In the genomic region with DNA sequence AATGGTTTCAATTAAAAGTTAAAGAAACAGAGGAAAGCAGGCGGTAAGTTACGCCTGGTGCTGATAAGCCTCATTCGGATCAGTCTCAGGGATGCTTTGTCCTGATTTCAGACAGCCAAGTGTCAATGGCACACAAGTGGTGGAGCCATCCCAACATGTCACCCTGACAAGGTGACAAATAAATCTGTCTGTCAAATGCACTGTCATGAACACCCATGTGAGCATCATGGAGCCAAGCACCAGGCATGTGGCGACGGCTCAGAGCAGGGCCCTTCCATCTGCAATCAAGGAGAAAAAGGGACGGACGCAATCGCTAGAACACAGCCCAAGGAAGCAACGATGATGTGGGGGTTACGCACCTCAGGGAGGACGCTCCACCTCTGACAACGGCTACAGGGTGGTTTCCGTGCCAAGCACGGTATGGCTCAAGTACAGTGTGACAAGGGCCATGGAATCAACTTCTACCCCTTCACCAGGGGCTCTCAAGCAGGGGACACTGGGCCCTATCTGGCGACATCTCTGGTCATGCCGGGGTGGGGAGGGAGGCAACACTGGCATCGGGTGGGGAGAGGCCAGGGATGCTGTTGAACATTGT, we compare ENCODE assay signal across 14 cellular contexts.
A peak's percentile ranks its signal among the peaks of the same experiment; 100 is the strongest.
DNase-seq lines count a peak whose midpoint lies in the region; ATAC-seq, FAIRE-seq and TF ChIP-seq lines count a peak whose summit lies in the region.
"Had no signal": no experiment of that assay in that cellular context is flagged by ENCODE, and none has a peak within 500 bp of the region (broad histone marks: within the 10 kb centered on the region; RNA-seq: fewer than 3 reads in every experiment).

No MANE protein-coding gene starts in this region.

- DNase-seq in activated effector memory CD4-positive, alpha-beta T cell treated with anti-CD3 and anti-CD28 coated beads, Interleukin-2, amount 50 U/mL, for 16 hours = peak; percentile 36
- DNase-seq in activated effector memory CD4-positive, alpha-beta T cell treated with Interleukin-2 at 50 U/mL for 16 hours = no peak
- DNase-seq in kidney (no peak), psoas muscle (peak in 1 of 2 donors; percentile 39), aorta (peak in 1 of 2 donors; percentile 61), COR-L47 (lab: John Stamatoyannopoulos, UW) (no peak)
- DNase-seq in activated CD4-positive, alpha-beta T cell treated with anti-CD3 and anti-CD28 coated beads, Interleukin-2, amount 50 U/mL, for 4 hours = no peak
- DNase-seq: activated naive CD4-positive, alpha-beta T cell treated with anti-CD3 and anti-CD28 coated beads, Interleukin-2, amount 10 ng/mL, durations not matched to agents 7 days and 5 days; CD4-positive, alpha-beta memory T cell; stimulated activated CD4-positive, alpha-beta T cell treated with anti-CD3 and anti-CD28 coated beads, Interleukin-1b, Interleukin-23, amount 100 ng/mL, for 48 hours had no signal

- peak; percentile 31 to 69 (median 59) for ATAC-seq in psoas muscle
- no peak for ATAC-seq in aorta (ENCODE audit: low FRiP score)
- no peak for ATAC-seq in GM19351 (IDR thresholded peaks at IDR 0.05; ENCODE audit: unreplicated experiment)
- ATAC-seq: SK-N-SH treated with all-trans-retinoic acid at 6 μM for 48 hours had no signal

- H3K4me3 ChIP-seq in kidney (ENCODE audit: low read length in 2 of 2) = no peak overlapping the region
- H3K4me3 ChIP-seq in psoas muscle = peak overlapping the region; percentile 50
- H3K4me3 ChIP-seq in aorta (ENCODE audit: low read length in 2 of 2) = no peak overlapping the region

- no peaks in the 10 kb centered on the region for H3K9me3 ChIP-seq in kidney (ENCODE audit: control insufficient read depth in 1 of 2, low read length in 2 of 2)
- H3K9me3 ChIP-seq in psoas muscle = no peaks in the 10 kb centered on the region
- no peaks in the 10 kb centered on the region for H3K9me3 ChIP-seq in aorta (ENCODE audit: control insufficient read depth, low read length)

- WGBS in psoas muscle, 3 donors = 71 to 82% (median 78%) methylated on average over 17 of the region's 17 CpGs
- 91 to 94% methylated on average over 17 of the region's 17 CpGs for WGBS in aorta, 2 donors

- no peaks in the 10 kb centered on the region for H3K27me3 ChIP-seq in psoas muscle (ENCODE audit: insufficient read depth in 3 of 3, low read length in 2 of 3)
- no peaks in the 10 kb centered on the region for H3K27me3 ChIP-seq in aorta (ENCODE audit: control insufficient read depth in 1 of 2, insufficient read depth in 2 of 2, low read length in 1 of 2)

- FAIRE-seq in kidney (lab: Jason Lieb, UNC) = no peak
- FAIRE-seq: GM12891 had no signal

- H3K4me1 ChIP-seq in kidney (ENCODE audit: control insufficient read depth in 1 of 2, insufficient read depth in 1 of 2, low read depth in 1 of 2, low read length in 2 of 2) (peaks cover 14 to 36% of the 10 kb centered on the region in 2 donors), psoas muscle (peaks cover 76% of the 10 kb centered on the region), aorta (ENCODE audit: control insufficient read depth in 1 of 2, insufficient read depth in 2 of 2, low read length in 2 of 2) (peaks cover 0 to 4% of the 10 kb centered on the region in 2 donors)

- H3K9ac ChIP-seq in kidney (ENCODE audit: low read length in 2 of 2) = no peak overlapping the region

- no peak for TF ChIP-seq CTCF in kidney (IDR thresholded peaks at IDR 0.05; ENCODE audit: borderline replicate concordance, extremely low read depth, insufficient read depth)
- no peak for TF ChIP-seq CTCF in psoas muscle (IDR thresholded peaks at IDR 0.05)

- intact Hi-C loops in kidney (cut with DNase I) = no loop called here
- intact Hi-C loops in psoas muscle (cut with DNase I) = no loop called here
- intact Hi-C loops in aorta (cut with DNase I) = loop anchor here in 1 of 2 donors (5.0 kb wide), 1 partner anchor 53 kb away; no protein-coding TSS in a partner anchor

- H3K27ac ChIP-seq in kidney (ENCODE audit: low read depth in 2 of 2, low read length in 2 of 2) = peak overlapping the region; percentile 22 to 57
- peak overlapping the region; percentile 80 for H3K27ac ChIP-seq in psoas muscle
- H3K27ac ChIP-seq in aorta (ENCODE audit: low read depth in 1 of 2, low read length in 2 of 2) = peak overlapping the region; percentile 33 to 53
- H3K27ac ChIP-seq: 22Rv1 had no signal

- peaks cover 0 to 4% of the 10 kb centered on the region in 2 donors for H3K36me3 ChIP-seq in kidney (ENCODE audit: control insufficient read depth in 1 of 2, insufficient read depth in 2 of 2, low read length in 2 of 2)
- no peaks in the 10 kb centered on the region for H3K36me3 ChIP-seq in psoas muscle (ENCODE audit: insufficient read depth in 1 of 2, low read depth in 1 of 2)
- no peaks in the 10 kb centered on the region for H3K36me3 ChIP-seq in aorta (ENCODE audit: control insufficient read depth in 1 of 2, insufficient read depth in 2 of 2, low read length in 1 of 2)

Comparison
In these comparisons a context has a peak if more than half of its experiments do, and no peak if none do; other contexts are left out.
1. ATAC-seq: peak in psoas muscle (4 of 4); none in aorta (single experiment) and GM19351 (single experiment).
2. Peak in every context shown above with its lines, with median percentiles within 50 percentile points of each other: H3K27ac ChIP-seq.